8 cellular contexts compared by ENCODE assay signal in the genomic region with DNA sequence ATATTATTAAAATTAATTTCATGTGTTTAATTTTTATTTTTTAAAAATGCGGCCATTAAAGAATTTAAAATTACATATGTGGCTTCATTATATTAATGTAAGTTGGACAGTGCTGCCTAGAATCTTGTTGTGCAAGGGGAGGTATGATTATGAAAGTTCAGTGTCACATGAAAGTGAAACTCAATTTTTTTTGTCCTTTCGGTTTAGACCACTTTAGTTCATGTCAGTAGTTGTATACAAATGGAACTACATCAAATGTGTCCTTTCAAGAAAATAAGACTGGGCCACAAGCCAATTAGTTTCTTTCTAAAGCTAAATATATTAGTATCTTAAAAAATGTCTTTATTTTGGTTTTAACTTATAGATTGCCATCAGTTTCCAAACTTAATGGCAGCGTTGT. TPM values are rescaled to one million over a fixed set of nuclear protein-coding genes. Genes with fewer than 3 reads are reported as not detected.
A peak's percentile ranks its signal among the peaks of the same experiment; 100 is the strongest.
DNase-seq lines count a peak whose midpoint lies in the region; ATAC-seq and TF ChIP-seq lines count a peak whose summit lies in the region.
"Had no signal": no experiment of that assay in that cellular context is flagged by ENCODE, and none has a peak within 500 bp of the region (broad histone marks: within the 10 kb centered on the region; RNA-seq: fewer than 3 reads in every experiment).

No MANE protein-coding gene starts in this region.

- peak overlapping the region; percentile 26 to 80 for H3K27ac Mint-ChIP-seq in natural killer cell treated with Interleukin-12 subunit alpha and Interleukin-12 subunit beta and Interleukin-15 and Interleukin-18, amount 100 ng/mL, for 72 hours

- DNase-seq in natural killer cell treated with Interleukin-12 subunit alpha and Interleukin-12 subunit beta and Interleukin-15 and Interleukin-18, amount 100 ng/mL, for 72 hours (ENCODE audit: low spot score), result no peak
- no peak for DNase-seq in stimulated activated CD8-positive, alpha-beta memory T cell treated with anti-CD3 and anti-CD28 coated beads, Interleukin-4, amount 100 ng/mL, for 48 hours
- DNase-seq in 8988T (no peak), lower lobe of right lung (no peak)

- no peak overlapping the region for H3K4me3 ChIP-seq in lower lobe of right lung

- no peaks in the 10 kb centered on the region for H3K27me3 Mint-ChIP-seq in natural killer cell treated with Interleukin-12 subunit alpha and Interleukin-12 subunit beta and Interleukin-15 and Interleukin-18, amount 100 ng/mL, for 72 hours

- TF ChIP-seq CTCF in lower lobe of right lung (IDR thresholded peaks at IDR 0.05), result no peak

- ATAC-seq in GM19043 (IDR thresholded peaks at IDR 0.05; ENCODE audit: low read depth, unreplicated experiment) (peak; percentile 99), HG02588 (IDR thresholded peaks at IDR 0.05; ENCODE audit: unreplicated experiment) (peak; percentile 97), HG03457 (IDR thresholded peaks at IDR 0.05; ENCODE audit: unreplicated experiment) (peak; percentile 95), lower lobe of right lung (no peak)
- ATAC-seq in natural killer cell treated with Interleukin-12 subunit alpha and Interleukin-12 subunit beta and Interleukin-15 and Interleukin-18, amount 100 ng/mL, for 72 hours, result peak; percentile 75 to 86

- H3K4me3 Mint-ChIP-seq in natural killer cell treated with Interleukin-12 subunit alpha and Interleukin-12 subunit beta and Interleukin-15 and Interleukin-18, amount 100 ng/mL, for 72 hours, result peak overlapping the region; percentile 41

- H3K36me3 Mint-ChIP-seq in natural killer cell treated with Interleukin-12 subunit alpha and Interleukin-12 subunit beta and Interleukin-15 and Interleukin-18, amount 100 ng/mL, for 72 hours, result peaks cover 11% of the 10 kb centered on the region

- intact Hi-C loops in lower lobe of right lung (cut with DNase I), result no loop called here

- no peaks in the 10 kb centered on the region for H3K27me3 ChIP-seq in lower lobe of right lung (ENCODE audit: low read depth)

- peaks cover 11 to 24% of the 10 kb centered on the region in 2 donors for H3K4me1 Mint-ChIP-seq in natural killer cell treated with Interleukin-12 subunit alpha and Interleukin-12 subunit beta and Interleukin-15 and Interleukin-18, amount 100 ng/mL, for 72 hours (ENCODE audit: low read depth in 2 of 2)

- H3K9me3 ChIP-seq in lower lobe of right lung, result no peaks in the 10 kb centered on the region

- no peaks in the 10 kb centered on the region for H3K9me3 Mint-ChIP-seq in natural killer cell treated with Interleukin-12 subunit alpha and Interleukin-12 subunit beta and Interleukin-15 and Interleukin-18, amount 100 ng/mL, for 72 hours

- H3K36me3 ChIP-seq in lower lobe of right lung, result peaks cover 85% of the 10 kb centered on the region

- H3K4me1 ChIP-seq in lower lobe of right lung, result no peaks in the 10 kb centered on the region

- H3K27ac ChIP-seq in lower lobe of right lung, result no peak overlapping the region

RNA-seq across cellular contexts. Expression of gene TBCEL, which starts 35.7 kb away (rescaled TPM):
- total RNA-seq in natural killer cell treated with Interleukin-12 subunit alpha and Interleukin-12 subunit beta and Interleukin-15 and Interleukin-18, amount 100 ng/mL, for 72 hours, result 10 to 100 TPM; 15.2 to 15.9 TPM
- 38.7 TPM for total RNA-seq in lower lobe of right lung

RNA-seq across cellular contexts. Expression of gene TECTA, which starts 41.4 kb away (rescaled TPM):
- total RNA-seq in natural killer cell treated with Interleukin-12 subunit alpha and Interleukin-12 subunit beta and Interleukin-15 and Interleukin-18, amount 100 ng/mL, for 72 hours, result under 1 TPM; 0.39 to 0.86 TPM
- 0.59 TPM for total RNA-seq in lower lobe of right lung
- total RNA-seq: NCI-H460 had no signal

Comparison
In these comparisons a context has a peak if more than half of its experiments do, and no peak if none do; other contexts are left out.
1. ATAC-seq: peak in GM19043 (single experiment), HG02588 (single experiment), HG03457 (single experiment) and natural killer cell treated with Interleukin-12 subunit alpha and Interleukin-12 subunit beta and Interleukin-15 and Interleukin-18, amount 100 ng/mL, for 72 hours (2 of 2); none in lower lobe of right lung (0 of 2).